16 cellular contexts compared by ENCODE assay signal in the genomic region with DNA sequence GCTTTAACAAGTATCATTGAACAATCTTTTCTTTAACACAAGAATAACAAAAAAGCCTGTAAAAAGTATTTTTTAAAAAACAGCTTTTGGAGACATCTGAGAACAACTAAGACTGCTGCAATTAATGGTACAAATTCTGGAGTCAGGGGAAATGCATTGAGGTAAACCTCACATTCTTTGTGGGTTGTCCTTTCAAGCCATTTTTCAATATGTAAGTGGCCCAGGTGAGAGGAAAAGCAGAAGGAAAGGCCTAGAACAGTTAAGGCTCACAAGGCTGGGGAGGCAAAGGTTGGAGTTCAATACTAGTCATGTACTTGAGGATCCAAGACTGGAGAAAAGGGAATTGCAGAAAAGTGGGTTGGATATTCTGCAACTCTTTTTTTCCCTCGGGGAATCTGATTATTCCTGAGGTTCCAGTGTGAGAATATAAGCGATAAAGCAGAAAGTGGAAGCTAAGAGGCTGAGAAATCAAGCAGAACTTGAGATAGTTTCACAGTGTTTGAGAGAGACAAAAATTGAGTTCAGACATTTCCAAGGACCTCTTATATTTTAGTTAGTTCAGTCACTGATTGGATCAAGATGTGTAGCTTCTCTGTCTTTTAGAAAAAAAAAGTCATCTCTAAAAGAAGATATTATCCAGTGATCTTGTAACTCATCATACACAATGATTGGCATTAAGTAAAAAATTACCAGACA.
"Had no signal": no experiment of that assay in that cellular context is flagged by ENCODE, and none has a peak within 500 bp of the region (broad histone marks: within the 10 kb centered on the region; RNA-seq: fewer than 3 reads in every experiment).

No MANE protein-coding gene starts in this region.

- H2AFZ ChIP-seq: neural progenitor cell had no signal

- H3K27ac Mint-ChIP-seq: activated CD4-positive, alpha-beta memory T cell treated with anti-CD3 and anti-CD28 coated beads for 36 hours; neural progenitor cell had no signal

- H3K9me3 Mint-ChIP-seq: activated T-cell treated with anti-CD3 and anti-CD28 coated beads, Interleukin-2, amount 50 U/mL, for 4 hours had no signal

- H3K9me3 ChIP-seq: esophagus squamous epithelium, pancreas, testis had no signal

- H3K4me1 ChIP-seq: esophagus squamous epithelium, heart right ventricle, pancreas, testis had no signal

- DNase-seq: activated CD4-positive, alpha-beta memory T cell treated with anti-CD3 and anti-CD28 coated beads for 36 hours; activated naive CD4-positive, alpha-beta T cell treated with Interleukin-2 at 50 U/mL for 16 hours; activated T-cell treated with anti-CD3 and anti-CD28 coated beads, Interleukin-2, amount 50 U/mL, for 4 hours; esophagus squamous epithelium; foreskin melanocyte; heart right ventricle; left ventricle myocardium superior; pancreas; retina; stimulated activated CD4-positive, alpha-beta T cell treated with anti-CD3 and anti-CD28 coated beads, Interleukin-4, amount 100 ng/mL, for 1 hour; stimulated activated CD8-positive, alpha-beta memory T cell treated with anti-CD3 and anti-CD28 coated beads, Interleukin-4, amount 100 ng/mL, for 48 hours; stimulated activated naive CD8-positive, alpha-beta T cell treated with anti-CD3 and anti-CD28 coated beads, Interleukin-15, amount 100 ng/mL, for 72 hours; T-helper 9 cell; testis had no signal

- H3K27me3 Mint-ChIP-seq: activated CD4-positive, alpha-beta memory T cell treated with anti-CD3 and anti-CD28 coated beads for 36 hours; stimulated activated naive CD8-positive, alpha-beta T cell treated with anti-CD3 and anti-CD28 coated beads, Interleukin-15, amount 100 ng/mL, for 72 hours had no signal

- ATAC-seq: activated T-cell treated with anti-CD3 and anti-CD28 coated beads, Interleukin-2, amount 50 U/mL, for 4 hours; heart right ventricle; left ventricle myocardium superior; pancreas; stimulated activated naive CD8-positive, alpha-beta T cell treated with anti-CD3 and anti-CD28 coated beads, Interleukin-15, amount 100 ng/mL, for 72 hours had no signal

- H3K4me3 ChIP-seq: cardiac muscle cell, esophagus squamous epithelium, heart right ventricle, neural progenitor cell, pancreas, testis had no signal

- H3K36me3 ChIP-seq: cardiac muscle cell, esophagus squamous epithelium, heart right ventricle, neural progenitor cell, pancreas had no signal

- H3K27me3 ChIP-seq: cardiac muscle cell, esophagus squamous epithelium, heart right ventricle, neural progenitor cell, pancreas, testis had no signal

- H3K36me3 Mint-ChIP-seq: neural progenitor cell had no signal

- H3K4me2 ChIP-seq: neural progenitor cell had no signal

- H3K4me3 Mint-ChIP-seq: activated CD4-positive, alpha-beta memory T cell treated with anti-CD3 and anti-CD28 coated beads for 36 hours; activated T-cell treated with anti-CD3 and anti-CD28 coated beads, Interleukin-2, amount 50 U/mL, for 4 hours; neural progenitor cell; stimulated activated naive CD8-positive, alpha-beta T cell treated with anti-CD3 and anti-CD28 coated beads, Interleukin-15, amount 100 ng/mL, for 72 hours had no signal

- H3K9ac ChIP-seq: neural progenitor cell had no signal

- H3K27ac ChIP-seq: cardiac muscle cell, esophagus squamous epithelium, heart right ventricle, neural progenitor cell, pancreas, testis had no signal
